8 cellular contexts compared by ENCODE assay signal in genomic region chr4:107034982-107035710, GRCh38. TPM values are rescaled to one million over a fixed set of nuclear protein-coding genes. Genes with fewer than 3 reads are reported as not detected.
DNase-seq lines count a peak whose midpoint lies in the region; ATAC-seq and TF ChIP-seq lines count a peak whose summit lies in the region.

No MANE protein-coding gene starts in this region.

- peaks cover 13% of the 10 kb centered on the region; the same call in 1 of the 2 replicates for H3K4me1 ChIP-seq in HUES64 (ENCODE audit: insufficient read depth, low read length)
- peaks cover 3 to 35% of the 10 kb centered on the region in 2 donors for H3K4me1 ChIP-seq in muscle layer of duodenum (ENCODE audit: control insufficient read depth in 1 of 2, insufficient read depth in 2 of 2, low read length in 2 of 2)
- no peaks in the 10 kb centered on the region for H3K4me1 ChIP-seq in SJCRH30

- WGBS in HUES64: 2% methylated on average over 35 of the region's 35 CpGs

- TF ChIP-seq CTCF in dorsolateral prefrontal cortex (IDR thresholded peaks at IDR 0.05 in 54 of 56, conservative IDR thresholded peaks at IDR 0.05 in 2 of 56; ENCODE audit: low read depth in 1 of 56, partially characterized antibody in 56 of 56): no peak

- H3K27ac ChIP-seq in HUES64 (ENCODE audit: low read depth, low read length) (no peak overlapping the region), dorsolateral prefrontal cortex (peak overlapping the region in 3 of 59 donors; percentile 16 to 37 (median 34)), muscle layer of duodenum (ENCODE audit: low read length) (no peak overlapping the region), SJCRH30 (no peak overlapping the region)

- intact Hi-C loops in dorsolateral prefrontal cortex (cut with DNase I): loop anchor here (5.0 to 10.0 kb wide), 3 partner anchors 140 to 630 kb away; no protein-coding TSS in a partner anchor

- H3K36me3 ChIP-seq in HUES64 (ENCODE audit: insufficient read depth, low read length) (no peaks in the 10 kb centered on the region), muscle layer of duodenum (ENCODE audit: control insufficient read depth in 1 of 2, insufficient read depth in 2 of 2, low read length in 2 of 2) (no peaks in the 10 kb centered on the region), SJCRH30 (no peaks in the 10 kb centered on the region)

- H3K9me3 ChIP-seq in HUES64 (ENCODE audit: insufficient read depth, low read depth, low read length): no peaks in the 10 kb centered on the region
- no peaks in the 10 kb centered on the region for H3K9me3 ChIP-seq in muscle layer of duodenum (ENCODE audit: control insufficient read depth in 1 of 2, low read length in 2 of 2)
- no peaks in the 10 kb centered on the region for H3K9me3 ChIP-seq in SJCRH30 (replicated peaks)

- H3K9ac ChIP-seq in HUES64 (ENCODE audit: low read depth, low read length): no peak overlapping the region

- H3K4me3 ChIP-seq in HUES64 (ENCODE audit: low read length) (peak overlapping the region; percentile 70), dorsolateral prefrontal cortex (peak overlapping the region; percentile 34 to 76 (median 59)), muscle layer of duodenum (ENCODE audit: low read depth in 1 of 2, low read length in 2 of 2) (peak overlapping the region; percentile 70 to 75), SJCRH30 (no peak overlapping the region)

- DNase-seq in AG08395 (ENCODE audit: low spot score): peak; percentile 35
- peak in 9 of 10 donors; percentile 12 to 47 (median 34) for DNase-seq in dorsolateral prefrontal cortex
- DNase-seq in dedifferentiated amniotic fluid mesenchymal stem cell (ENCODE audit: extremely low spot score): no peak
- no peak for DNase-seq in SJCRH30

- H3K27me3 ChIP-seq in HUES64 (ENCODE audit: insufficient read depth, low read length) (peaks cover 68% of the 10 kb centered on the region), dorsolateral prefrontal cortex (peaks cover 0 to 49% (median 11%) of the 10 kb centered on the region in 45 donors), muscle layer of duodenum (ENCODE audit: low read depth, low read length) (peaks cover 34% of the 10 kb centered on the region), SJCRH30 (no peaks in the 10 kb centered on the region)

- no peak for ATAC-seq in GM18907 (IDR thresholded peaks at IDR 0.05; ENCODE audit: unreplicated experiment)
- ATAC-seq in HG02981 (IDR thresholded peaks at IDR 0.05; ENCODE audit: unreplicated experiment): no peak

RNA-seq across cellular contexts. Expression of gene DKK2, which starts 1.0 kb away (rescaled TPM):
- polyA plus RNA-seq in HUES64 (2013, experiment 1 of 2): 0.35 TPM
- 0.44 TPM for polyA plus RNA-seq in HUES64 (2013, experiment 2 of 2)
- total RNA-seq in dorsolateral prefrontal cortex: 10 to 100 TPM in 1 of 120 experiments, 1 to 10 TPM in 113, under 1 TPM in 6; 0.44 to 14.1 (median 2.2) TPM
- 0.18 and 0.55 TPM in 2 replicates for total RNA-seq in SJCRH30 (2014; rRNA removed; shearing (Covaris generic))

Comparison
In these comparisons a context has a peak if more than half of its experiments do, and no peak if none do; other contexts are left out.
1. DNase-seq: peak in AG08395 (single experiment) and dorsolateral prefrontal cortex (9 of 10); none in dedifferentiated amniotic fluid mesenchymal stem cell (single experiment) and SJCRH30 (0 of 2).